Comparison of ENCODE assay signal across 8 cellular contexts in genomic region chr5:157816682-157817268, GRCh38. TPM values are rescaled to one million over a fixed set of nuclear protein-coding genes. Genes with fewer than 3 reads are reported as not detected.
A peak's percentile ranks its signal among the peaks of the same experiment; 100 is the strongest.
DNase-seq lines count a peak whose midpoint lies in the region; ATAC-seq and TF ChIP-seq lines count a peak whose summit lies in the region.

No MANE protein-coding gene starts in this region.

- H3K4me1 ChIP-seq in right atrium auricular region (peaks cover 0 to 23% of the 10 kb centered on the region in 2 donors), RWPE2 (ENCODE audit: insufficient read depth, poor library complexity, severe bottlenecking) (peaks cover 8% of the 10 kb centered on the region), hepatocyte (ENCODE audit: insufficient read depth) (no peaks in the 10 kb centered on the region), uterus (peaks cover 0 to 5% of the 10 kb centered on the region in 2 donors)

- no peak for ATAC-seq in RWPE2 (ENCODE audit: low read depth)
- no peak for ATAC-seq in HG02763 (IDR thresholded peaks at IDR 0.05; ENCODE audit: unreplicated experiment)

- H3K27ac ChIP-seq in right atrium auricular region = no peak overlapping the region
- no peak overlapping the region for H3K27ac ChIP-seq in RWPE2 (ENCODE audit: poor library complexity, severe bottlenecking)
- no peak overlapping the region for H3K27ac ChIP-seq in hepatocyte
- H3K27ac ChIP-seq in uterus = peak overlapping the region in 1 of 2 donors; percentile 12

- no peaks in the 10 kb centered on the region for H3K27me3 ChIP-seq in right atrium auricular region
- no peaks in the 10 kb centered on the region for H3K27me3 ChIP-seq in RWPE2 (ENCODE audit: insufficient read depth, poor library complexity, severe bottlenecking)
- H3K27me3 ChIP-seq in hepatocyte = no peaks in the 10 kb centered on the region
- no peaks in the 10 kb centered on the region for H3K27me3 ChIP-seq in uterus

- H3K36me3 ChIP-seq in right atrium auricular region (peaks cover 26% of the 10 kb centered on the region), RWPE2 (ENCODE audit: low read depth) (peaks cover 58% of the 10 kb centered on the region), hepatocyte (replicated peaks; ENCODE audit: insufficient read depth, low read depth) (no peaks in the 10 kb centered on the region), uterus (no peaks in the 10 kb centered on the region)

- H2AFZ ChIP-seq in hepatocyte = no peak overlapping the region

- H3K4me3 ChIP-seq in right atrium auricular region (no peak overlapping the region), RWPE2 (ENCODE audit: severe bottlenecking) (no peak overlapping the region), hepatocyte (no peak overlapping the region), uterus (no peak overlapping the region)

- H3K4me2 ChIP-seq in hepatocyte = no peak overlapping the region

- peaks cover 59% of the 10 kb centered on the region for H3K79me2 ChIP-seq in hepatocyte

- H4K20me1 ChIP-seq in hepatocyte (ENCODE audit: insufficient read depth, poor library complexity, severe bottlenecking) = peaks cover 30% of the 10 kb centered on the region

- TF ChIP-seq CTCF in right atrium auricular region (IDR thresholded peaks at IDR 0.05) = peak; percentile 45 to 75
- TF ChIP-seq CTCF in RWPE2 (IDR thresholded peaks at IDR 0.05; ENCODE audit: poor library complexity, severe bottlenecking) = peak; percentile 93
- peak; percentile 71 for TF ChIP-seq CTCF in hepatocyte (IDR thresholded peaks at IDR 0.05; ENCODE audit: poor library complexity)
- peak; percentile 32 to 66 (median 52) for TF ChIP-seq CTCF in uterus (IDR thresholded peaks at IDR 0.05)

- no peak for TF ChIP-seq POLR2A in uterus (IDR thresholded peaks at IDR 0.05)

- WGBS in hepatocyte (ENCODE audit: low lambda C conversion rate, missing lambda C conversion rate) = 77% methylated on average over 1 of the region's 1 CpG

- H3K9me3 ChIP-seq in right atrium auricular region (no peaks in the 10 kb centered on the region), RWPE2 (ENCODE audit: severe bottlenecking) (no peaks in the 10 kb centered on the region), hepatocyte (ENCODE audit: low read depth) (no peaks in the 10 kb centered on the region), uterus (no peaks in the 10 kb centered on the region)

- DNase-seq in right atrium auricular region (ENCODE audit: low spot score) (no peak), cardiac septum (ENCODE audit: low spot score) (no peak), RWPE2 (ENCODE audit: low spot score) (no peak), hepatocyte (ENCODE audit: low spot score) (no peak), uterus (no peak)
- DNase-seq in activated CD4-positive, CD25-positive, alpha-beta regulatory T cell treated with anti-CD3 and anti-CD28 coated beads, Interleukin-2, amount 50 U/mL, for 72 hours = no peak
- no peak for DNase-seq in activated CD4-positive, alpha-beta T cell treated with anti-CD3 and anti-CD28 coated beads, Interleukin-2, amount 50 U/mL, for 1 hour

- H3K9me2 ChIP-seq in hepatocyte (replicated peaks; ENCODE audit: insufficient read depth) = no peaks in the 10 kb centered on the region

- intact Hi-C loops in cardiac septum (cut with DNase I) (loop anchor here (2.0 to 5.0 kb wide), 3 partner anchors 101 to 178 kb away; no protein-coding TSS in a partner anchor), uterus (cut with DNase I; ENCODE audit: low total_unique reads) (loop anchor here (10.0 kb wide), 1 partner anchor 178 kb away; no protein-coding TSS in a partner anchor)

RNA-seq across cellular contexts. Expression of gene CLINT1, which starts 42.2 kb away (rescaled TPM):
- total RNA-seq in right atrium auricular region (10 to 100 TPM; 76.3 to 83.6 TPM), cardiac septum (53.0 TPM), hepatocyte (107 and 129 TPM in 2 replicates), uterus (10 to 100 TPM; 36.6 to 96.0 (median 55.3) TPM)
- polyA plus RNA-seq in hepatocyte = 78.0 and 84.0 TPM in 2 replicates
